Comparison of ENCODE assay signal across 8 cellular contexts in genomic region chr7:24572421-24573007, GRCh38. TPM values are rescaled to one million over a fixed set of nuclear protein-coding genes. Genes with fewer than 3 reads are reported as not detected.
DNase-seq lines count a peak whose midpoint lies in the region; ATAC-seq, FAIRE-seq and TF ChIP-seq lines count a peak whose summit lies in the region.

No MANE protein-coding gene starts in this region.

- intact Hi-C loops in Caco-2 (cut with micrococcal nuclease; ENCODE audit: unreplicated experiment) (loop anchor here (5.0 kb wide), 1 partner anchor 170 kb away; no protein-coding TSS in a partner anchor), kidney (cut with DNase I) (no loop called here)

- H3K9me3 ChIP-seq in Caco-2 (no peaks in the 10 kb centered on the region), T-helper 17 cell (ENCODE audit: control insufficient read depth, low read length, poor library complexity, severe bottlenecking) (no peaks in the 10 kb centered on the region), kidney (ENCODE audit: control insufficient read depth in 1 of 2, low read length in 2 of 2) (no peaks in the 10 kb centered on the region)

- peaks cover 37% of the 10 kb centered on the region for H3K4me1 Mint-ChIP-seq in Caco-2 (ENCODE audit: low read depth, unreplicated experiment)
- peaks cover 29% of the 10 kb centered on the region for H3K4me1 Mint-ChIP-seq in T-helper 17 cell
- peaks cover 34% of the 10 kb centered on the region for H3K4me1 Mint-ChIP-seq in central memory CD8-positive, alpha-beta T cell

- H3K4me1 ChIP-seq in Caco-2 (peaks cover 31% of the 10 kb centered on the region), kidney (ENCODE audit: control insufficient read depth in 1 of 2, insufficient read depth in 1 of 2, low read depth in 1 of 2, low read length in 2 of 2) (peaks cover 3 to 8% of the 10 kb centered on the region in 2 donors)

- TF ChIP-seq CTCF in Caco-2 (IDR thresholded peaks at IDR 0.05; ENCODE audit: insufficient read depth in 1 of 2, low read depth in 1 of 2, low read length in 1 of 2, severe bottlenecking in 1 of 2, unreplicated experiment in 1 of 2) (no peak), kidney (IDR thresholded peaks at IDR 0.05; ENCODE audit: borderline replicate concordance, extremely low read depth, insufficient read depth) (no peak)

- peak overlapping the region; percentile 49 to 76 for H3K9ac ChIP-seq in kidney (ENCODE audit: low read length in 2 of 2)

- DNase-seq in Caco-2 (peak; percentile 16 to 44), HT-29 (ENCODE audit: low spot score) (peak; percentile 55), T-helper 17 cell (no peak), kidney (peak; percentile 84)
- DNase-seq in central memory CD8-positive, alpha-beta T cell (ENCODE audit: low spot score in 2 of 2): peak in 1 of 2 donors; percentile 20
- peak; percentile 29 for DNase-seq in stimulated activated CD4-positive, alpha-beta T cell treated with anti-CD3 and anti-CD28 coated beads, Interleukin-15, amount 100 ng/mL, for 24 hours

- H3K4me3 Mint-ChIP-seq in Caco-2 (ENCODE audit: unreplicated experiment) (peak overlapping the region; percentile 80), T-helper 17 cell (peak overlapping the region; percentile 92)
- peak overlapping the region; percentile 88 for H3K4me3 Mint-ChIP-seq in central memory CD8-positive, alpha-beta T cell

- H3K27me3 Mint-ChIP-seq in Caco-2 (ENCODE audit: insufficient read depth, unreplicated experiment) (peaks cover 13% of the 10 kb centered on the region), T-helper 17 cell (peaks cover 19% of the 10 kb centered on the region)
- H3K27me3 Mint-ChIP-seq in central memory CD8-positive, alpha-beta T cell: no peaks in the 10 kb centered on the region

- CTCF ChIA-PET in Caco-2 (lab: Charles Lee): interaction anchor here (0.6 kb wide), 1 partner anchor 192 kb away, joined by 3 read pairs; no protein-coding TSS in a partner anchor

- no peaks in the 10 kb centered on the region for H3K27me3 ChIP-seq in Caco-2 (replicated peaks; ENCODE audit: control insufficient read depth, insufficient read depth, low read length)

- H3K27ac ChIP-seq in kidney (ENCODE audit: low read depth in 2 of 2, low read length in 2 of 2): peak overlapping the region; percentile 78 to 79

- peaks cover 6% of the 10 kb centered on the region for H3K36me3 Mint-ChIP-seq in Caco-2 (ENCODE audit: insufficient read depth, unreplicated experiment)
- peaks cover 5% of the 10 kb centered on the region for H3K36me3 Mint-ChIP-seq in T-helper 17 cell (ENCODE audit: low read depth)
- peaks cover 13% of the 10 kb centered on the region for H3K36me3 Mint-ChIP-seq in central memory CD8-positive, alpha-beta T cell (ENCODE audit: insufficient read depth)

- ATAC-seq in T-helper 17 cell: no peak
- ATAC-seq in central memory CD8-positive, alpha-beta T cell (replicated peaks; ENCODE audit: extremely low read depth, poor library complexity, severe bottlenecking): peak; percentile 55
- ATAC-seq in HG02970 (IDR thresholded peaks at IDR 0.05; ENCODE audit: low FRiP score, unreplicated experiment): no peak
- no peak for ATAC-seq in HG03378 (IDR thresholded peaks at IDR 0.05; ENCODE audit: unreplicated experiment)

- no peaks in the 10 kb centered on the region for H3K9me3 Mint-ChIP-seq in Caco-2 (ENCODE audit: unreplicated experiment)
- no peaks in the 10 kb centered on the region for H3K9me3 Mint-ChIP-seq in central memory CD8-positive, alpha-beta T cell

- FAIRE-seq in kidney (lab: Jason Lieb, UNC): no peak

- no TSS peak for BruUV-seq in Caco-2 (replicated peaks; lab: Mats Ljungman, UMichigan)

- H3K36me3 ChIP-seq in Caco-2 (ENCODE audit: control insufficient read depth, insufficient read depth, low read length) (no peaks in the 10 kb centered on the region), kidney (ENCODE audit: control insufficient read depth in 1 of 2, insufficient read depth in 2 of 2, low read length in 2 of 2) (no peaks in the 10 kb centered on the region)

- H3K4me3 ChIP-seq in Caco-2 (ENCODE audit: low read depth, low read length) (peak overlapping the region; percentile 81), kidney (ENCODE audit: low read length in 2 of 2) (peak overlapping the region; percentile 70 to 82)

- POLR2A ChIA-PET in Caco-2 (lab: Charles Lee): no interaction called here

- no peak overlapping the region for H3K27ac Mint-ChIP-seq in Caco-2 (ENCODE audit: unreplicated experiment)
- H3K27ac Mint-ChIP-seq in T-helper 17 cell: peak overlapping the region; percentile 62
- peak overlapping the region; percentile 77 for H3K27ac Mint-ChIP-seq in central memory CD8-positive, alpha-beta T cell (ENCODE audit: low read depth)

RNA-seq across cellular contexts. Expression of gene PALS2, which starts 0.7 kb away (rescaled TPM):
- total RNA-seq in Caco-2 (2022) (37.2 and 38.5 TPM in 2 replicates), T-helper 17 cell (10 to 100 TPM; 12.8 to 15.5 TPM), kidney (35.6 TPM)
- 4.4 and 5.3 TPM in 2 replicates for total RNA-seq in HT-29 (2014; rRNA removed; shearing (Covaris generic))
- polyA plus RNA-seq in kidney (ENCODE audit: insufficient read depth, low read depth, low replicate concordance): 5.6 TPM

Comparison
In these comparisons a context has a peak if more than half of its experiments do, and no peak if none do; other contexts are left out.
1. DNase-seq: peak in Caco-2 (2 of 2), HT-29 (single experiment), kidney (single experiment) and stimulated activated CD4-positive, alpha-beta T cell treated with anti-CD3 and anti-CD28 coated beads, Interleukin-15, amount 100 ng/mL, for 24 hours (single experiment); none in T-helper 17 cell (0 of 3).
2. Peak in every context shown above with its lines, with median percentiles within 50 percentile points of each other: H3K4me3 Mint-ChIP-seq.